1 cellular context compared by ENCODE assay signal in the genomic region with DNA sequence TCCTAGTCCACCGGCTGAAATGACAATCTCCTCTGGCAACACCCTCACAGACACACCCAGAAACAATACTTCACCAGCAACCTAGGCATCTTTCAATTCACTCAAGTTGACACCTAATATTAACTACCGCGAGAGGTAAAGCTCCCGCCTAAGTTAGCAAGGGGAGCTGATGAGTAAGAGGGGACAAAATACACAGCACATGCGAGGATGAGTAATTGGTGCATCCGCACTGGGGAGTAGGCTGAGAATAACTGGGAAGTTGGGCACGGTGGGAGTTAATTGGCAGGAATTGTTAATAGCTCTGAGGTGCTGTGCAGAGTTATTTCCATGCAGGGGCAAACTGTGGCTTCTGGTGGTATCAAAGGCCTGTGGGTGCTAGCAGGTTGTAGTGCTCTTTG.
TF ChIP-seq lines count a peak whose summit lies in the region.

No MANE protein-coding gene starts in this region.

TF ChIP-seq in H1, 55 proteins besides CTCF, POLR2A, EP300 and RAD21 (continued from another document):
- TF ChIP-seq, protein P1, sequence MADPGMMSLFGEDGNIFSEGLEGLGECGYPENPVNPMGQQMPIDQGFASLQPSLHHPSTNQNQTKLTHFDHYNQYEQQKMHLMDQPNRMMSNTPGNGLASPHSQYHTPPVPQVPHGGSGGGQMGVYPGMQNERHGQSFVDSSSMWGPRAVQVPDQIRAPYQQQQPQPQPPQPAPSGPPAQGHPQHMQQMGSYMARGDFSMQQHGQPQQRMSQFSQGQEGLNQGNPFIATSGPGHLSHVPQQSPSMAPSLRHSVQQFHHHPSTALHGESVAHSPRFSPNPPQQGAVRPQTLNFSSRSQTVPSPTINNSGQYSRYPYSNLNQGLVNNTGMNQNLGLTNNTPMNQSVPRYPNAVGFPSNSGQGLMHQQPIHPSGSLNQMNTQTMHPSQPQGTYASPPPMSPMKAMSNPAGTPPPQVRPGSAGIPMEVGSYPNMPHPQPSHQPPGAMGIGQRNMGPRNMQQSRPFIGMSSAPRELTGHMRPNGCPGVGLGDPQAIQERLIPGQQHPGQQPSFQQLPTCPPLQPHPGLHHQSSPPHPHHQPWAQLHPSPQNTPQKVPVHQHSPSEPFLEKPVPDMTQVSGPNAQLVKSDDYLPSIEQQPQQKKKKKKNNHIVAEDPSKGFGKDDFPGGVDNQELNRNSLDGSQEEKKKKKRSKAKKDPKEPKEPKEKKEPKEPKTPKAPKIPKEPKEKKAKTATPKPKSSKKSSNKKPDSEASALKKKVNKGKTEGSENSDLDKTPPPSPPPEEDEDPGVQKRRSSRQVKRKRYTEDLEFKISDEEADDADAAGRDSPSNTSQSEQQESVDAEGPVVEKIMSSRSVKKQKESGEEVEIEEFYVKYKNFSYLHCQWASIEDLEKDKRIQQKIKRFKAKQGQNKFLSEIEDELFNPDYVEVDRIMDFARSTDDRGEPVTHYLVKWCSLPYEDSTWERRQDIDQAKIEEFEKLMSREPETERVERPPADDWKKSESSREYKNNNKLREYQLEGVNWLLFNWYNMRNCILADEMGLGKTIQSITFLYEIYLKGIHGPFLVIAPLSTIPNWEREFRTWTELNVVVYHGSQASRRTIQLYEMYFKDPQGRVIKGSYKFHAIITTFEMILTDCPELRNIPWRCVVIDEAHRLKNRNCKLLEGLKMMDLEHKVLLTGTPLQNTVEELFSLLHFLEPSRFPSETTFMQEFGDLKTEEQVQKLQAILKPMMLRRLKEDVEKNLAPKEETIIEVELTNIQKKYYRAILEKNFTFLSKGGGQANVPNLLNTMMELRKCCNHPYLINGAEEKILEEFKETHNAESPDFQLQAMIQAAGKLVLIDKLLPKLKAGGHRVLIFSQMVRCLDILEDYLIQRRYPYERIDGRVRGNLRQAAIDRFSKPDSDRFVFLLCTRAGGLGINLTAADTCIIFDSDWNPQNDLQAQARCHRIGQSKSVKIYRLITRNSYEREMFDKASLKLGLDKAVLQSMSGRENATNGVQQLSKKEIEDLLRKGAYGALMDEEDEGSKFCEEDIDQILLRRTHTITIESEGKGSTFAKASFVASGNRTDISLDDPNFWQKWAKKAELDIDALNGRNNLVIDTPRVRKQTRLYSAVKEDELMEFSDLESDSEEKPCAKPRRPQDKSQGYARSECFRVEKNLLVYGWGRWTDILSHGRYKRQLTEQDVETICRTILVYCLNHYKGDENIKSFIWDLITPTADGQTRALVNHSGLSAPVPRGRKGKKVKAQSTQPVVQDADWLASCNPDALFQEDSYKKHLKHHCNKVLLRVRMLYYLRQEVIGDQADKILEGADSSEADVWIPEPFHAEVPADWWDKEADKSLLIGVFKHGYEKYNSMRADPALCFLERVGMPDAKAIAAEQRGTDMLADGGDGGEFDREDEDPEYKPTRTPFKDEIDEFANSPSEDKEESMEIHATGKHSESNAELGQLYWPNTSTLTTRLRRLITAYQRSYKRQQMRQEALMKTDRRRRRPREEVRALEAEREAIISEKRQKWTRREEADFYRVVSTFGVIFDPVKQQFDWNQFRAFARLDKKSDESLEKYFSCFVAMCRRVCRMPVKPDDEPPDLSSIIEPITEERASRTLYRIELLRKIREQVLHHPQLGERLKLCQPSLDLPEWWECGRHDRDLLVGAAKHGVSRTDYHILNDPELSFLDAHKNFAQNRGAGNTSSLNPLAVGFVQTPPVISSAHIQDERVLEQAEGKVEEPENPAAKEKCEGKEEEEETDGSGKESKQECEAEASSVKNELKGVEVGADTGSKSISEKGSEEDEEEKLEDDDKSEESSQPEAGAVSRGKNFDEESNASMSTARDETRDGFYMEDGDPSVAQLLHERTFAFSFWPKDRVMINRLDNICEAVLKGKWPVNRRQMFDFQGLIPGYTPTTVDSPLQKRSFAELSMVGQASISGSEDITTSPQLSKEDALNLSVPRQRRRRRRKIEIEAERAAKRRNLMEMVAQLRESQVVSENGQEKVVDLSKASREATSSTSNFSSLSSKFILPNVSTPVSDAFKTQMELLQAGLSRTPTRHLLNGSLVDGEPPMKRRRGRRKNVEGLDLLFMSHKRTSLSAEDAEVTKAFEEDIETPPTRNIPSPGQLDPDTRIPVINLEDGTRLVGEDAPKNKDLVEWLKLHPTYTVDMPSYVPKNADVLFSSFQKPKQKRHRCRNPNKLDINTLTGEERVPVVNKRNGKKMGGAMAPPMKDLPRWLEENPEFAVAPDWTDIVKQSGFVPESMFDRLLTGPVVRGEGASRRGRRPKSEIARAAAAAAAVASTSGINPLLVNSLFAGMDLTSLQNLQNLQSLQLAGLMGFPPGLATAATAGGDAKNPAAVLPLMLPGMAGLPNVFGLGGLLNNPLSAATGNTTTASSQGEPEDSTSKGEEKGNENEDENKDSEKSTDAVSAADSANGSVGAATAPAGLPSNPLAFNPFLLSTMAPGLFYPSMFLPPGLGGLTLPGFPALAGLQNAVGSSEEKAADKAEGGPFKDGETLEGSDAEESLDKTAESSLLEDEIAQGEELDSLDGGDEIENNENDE (IDR thresholded peaks at IDR 0.05; ENCODE audit: insufficient replicate concordance, low read length) = no peak
- TF ChIP-seq CBX5 (IDR thresholded peaks at IDR 0.05; ENCODE audit: low read depth, low read length) (no peak), NANOG (IDR thresholded peaks at IDR 0.05; ENCODE audit: insufficient read depth, low read depth, low read length, poor library complexity, severe bottlenecking) (no peak), TAF1 (IDR thresholded peaks at IDR 0.05; ENCODE audit: low read depth, low read length) (no peak), MAFK (IDR thresholded peaks at IDR 0.05; ENCODE audit: low read depth, low read length) (no peak), KDM1A (IDR thresholded peaks at IDR 0.05; ENCODE audit: borderline replicate concordance, low read length) (no peak), EZH2 (IDR thresholded peaks at IDR 0.05; ENCODE audit: low read depth, low read length, severe bottlenecking) (no peak)
